Comparison of ENCODE assay signal across 1 cellular context in the genomic region with DNA sequence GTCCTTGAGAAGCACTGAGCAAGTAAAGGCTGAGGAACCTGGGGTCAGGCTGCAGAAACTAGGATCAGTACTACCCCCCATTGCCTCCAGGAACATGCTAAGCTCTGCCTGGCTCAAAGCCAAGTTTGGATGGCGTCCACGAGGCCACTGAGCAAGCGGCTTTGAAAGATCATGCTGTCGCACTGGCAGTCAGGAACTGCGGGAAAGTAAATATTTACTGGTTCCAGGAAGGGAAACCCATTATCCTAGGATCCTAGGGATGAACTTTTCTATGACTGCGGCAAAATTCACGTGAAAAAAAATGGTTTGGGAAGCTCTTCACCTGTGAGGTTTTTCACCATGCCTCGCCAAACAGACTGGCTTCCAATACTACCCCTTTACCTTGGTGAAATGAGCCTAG.
TF ChIP-seq lines count a peak whose summit lies in the region.

No MANE protein-coding gene starts in this region.

TF ChIP-seq in K562, 482 proteins besides CTCF, POLR2A, EP300 and RAD21 (continued from another document):
- TF ChIP-seq, protein P1, sequence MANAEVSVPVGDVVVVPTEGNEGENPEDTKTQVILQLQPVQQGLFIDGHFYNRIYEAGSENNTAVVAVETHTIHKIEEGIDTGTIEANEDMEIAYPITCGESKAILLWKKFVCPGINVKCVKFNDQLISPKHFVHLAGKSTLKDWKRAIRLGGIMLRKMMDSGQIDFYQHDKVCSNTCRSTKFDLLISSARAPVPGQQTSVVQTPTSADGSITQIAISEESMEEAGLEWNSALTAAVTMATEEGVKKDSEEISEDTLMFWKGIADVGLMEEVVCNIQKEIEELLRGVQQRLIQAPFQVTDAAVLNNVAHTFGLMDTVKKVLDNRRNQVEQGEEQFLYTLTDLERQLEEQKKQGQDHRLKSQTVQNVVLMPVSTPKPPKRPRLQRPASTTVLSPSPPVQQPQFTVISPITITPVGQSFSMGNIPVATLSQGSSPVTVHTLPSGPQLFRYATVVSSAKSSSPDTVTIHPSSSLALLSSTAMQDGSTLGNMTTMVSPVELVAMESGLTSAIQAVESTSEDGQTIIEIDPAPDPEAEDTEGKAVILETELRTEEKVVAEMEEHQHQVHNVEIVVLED (CRISPR knock-in tag; IDR thresholded peaks at IDR 0.05) = no peak
- TF ChIP-seq YY1 (IDR thresholded peaks at IDR 0.05; ENCODE audit: borderline replicate concordance in 1 of 3, control insufficient read depth in 1 of 3, extremely low read depth in 1 of 3, insufficient read depth in 3 of 3, insufficient read length in 1 of 3, insufficient replicate concordance in 2 of 3, low read depth in 1 of 3, low read length in 2 of 3) (no peak), SMARCA5 (IDR thresholded peaks at IDR 0.05) (no peak), HDAC6 (IDR thresholded peaks at IDR 0.05; ENCODE audit: low read depth, low read length) (no peak), ZNF217 (CRISPR knock-in tag; IDR thresholded peaks at IDR 0.05) (no peak), TBP (optimal IDR thresholded peaks at IDR 0.05; ENCODE audit: low read depth, low read length) (no peak), FOS (IDR thresholded peaks at IDR 0.05; ENCODE audit: extremely low read depth, insufficient read length) (no peak), ELF2 (CRISPR knock-in tag; IDR thresholded peaks at IDR 0.05) (no peak), U2AF1 (optimal IDR thresholded peaks at IDR 0.05; ENCODE audit: low read depth, low read length) (no peak), TSC22D4 (tag; IDR thresholded peaks at IDR 0.05) (no peak), CBFA2T2 (conservative IDR thresholded peaks at IDR 0.05) (no peak), HNRNPH1 (optimal IDR thresholded peaks at IDR 0.05; ENCODE audit: low read depth, low read length) (no peak), LARP7 (IDR thresholded peaks at IDR 0.05) (no peak), CHCHD3 (CRISPR knock-in tag; IDR thresholded peaks at IDR 0.05) (no peak), SMARCA4 (IDR thresholded peaks at IDR 0.05) (no peak), GTF2E2 (tag; IDR thresholded peaks at IDR 0.05) (no peak), SNRNP70 (optimal IDR thresholded peaks at IDR 0.05; ENCODE audit: low read depth, low read length) (no peak), ZNF77 (CRISPR knock-in tag; IDR thresholded peaks at IDR 0.05) (no peak), KDM5B (IDR thresholded peaks at IDR 0.05; ENCODE audit: insufficient replicate concordance, low read depth, low read length) (no peak), FOXP4 (CRISPR knock-in tag; IDR thresholded peaks at IDR 0.05; ENCODE audit: borderline replicate concordance) (no peak), NFIC (IDR thresholded peaks at IDR 0.05) (peak; percentile 96), FOXP1 (CRISPR knock-in tag; IDR thresholded peaks at IDR 0.05) (no peak), NCOA2 (IDR thresholded peaks at IDR 0.05; ENCODE audit: partially characterized antibody in 2 of 2) (no peak), TCF3 (CRISPR knock-in tag; IDR thresholded peaks at IDR 0.05) (no peak), ZNF644 (tag; IDR thresholded peaks at IDR 0.05; ENCODE audit: low read depth) (no peak), L3MBTL2 (IDR thresholded peaks at IDR 0.05) (0 out of 2 replicates have a peak, but pooled peaks have one; percentile 40)
- TF ChIP-seq, protein P2, sequence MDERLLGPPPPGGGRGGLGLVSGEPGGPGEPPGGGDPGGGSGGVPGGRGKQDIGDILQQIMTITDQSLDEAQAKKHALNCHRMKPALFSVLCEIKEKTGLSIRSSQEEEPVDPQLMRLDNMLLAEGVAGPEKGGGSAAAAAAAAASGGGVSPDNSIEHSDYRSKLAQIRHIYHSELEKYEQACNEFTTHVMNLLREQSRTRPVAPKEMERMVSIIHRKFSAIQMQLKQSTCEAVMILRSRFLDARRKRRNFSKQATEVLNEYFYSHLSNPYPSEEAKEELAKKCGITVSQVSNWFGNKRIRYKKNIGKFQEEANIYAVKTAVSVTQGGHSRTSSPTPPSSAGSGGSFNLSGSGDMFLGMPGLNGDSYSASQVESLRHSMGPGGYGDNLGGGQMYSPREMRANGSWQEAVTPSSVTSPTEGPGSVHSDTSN (CRISPR knock-in tag; IDR thresholded peaks at IDR 0.05; ENCODE audit: low read depth) = no peak
- TF ChIP-seq, protein P2 (tag; conservative IDR thresholded peaks at IDR 0.05; ENCODE audit: low read depth) = no peak
- TF ChIP-seq, protein P3, sequence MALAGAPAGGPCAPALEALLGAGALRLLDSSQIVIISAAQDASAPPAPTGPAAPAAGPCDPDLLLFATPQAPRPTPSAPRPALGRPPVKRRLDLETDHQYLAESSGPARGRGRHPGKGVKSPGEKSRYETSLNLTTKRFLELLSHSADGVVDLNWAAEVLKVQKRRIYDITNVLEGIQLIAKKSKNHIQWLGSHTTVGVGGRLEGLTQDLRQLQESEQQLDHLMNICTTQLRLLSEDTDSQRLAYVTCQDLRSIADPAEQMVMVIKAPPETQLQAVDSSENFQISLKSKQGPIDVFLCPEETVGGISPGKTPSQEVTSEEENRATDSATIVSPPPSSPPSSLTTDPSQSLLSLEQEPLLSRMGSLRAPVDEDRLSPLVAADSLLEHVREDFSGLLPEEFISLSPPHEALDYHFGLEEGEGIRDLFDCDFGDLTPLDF (CRISPR knock-in tag; IDR thresholded peaks at IDR 0.05) = no peak
- TF ChIP-seq, protein P4, sequence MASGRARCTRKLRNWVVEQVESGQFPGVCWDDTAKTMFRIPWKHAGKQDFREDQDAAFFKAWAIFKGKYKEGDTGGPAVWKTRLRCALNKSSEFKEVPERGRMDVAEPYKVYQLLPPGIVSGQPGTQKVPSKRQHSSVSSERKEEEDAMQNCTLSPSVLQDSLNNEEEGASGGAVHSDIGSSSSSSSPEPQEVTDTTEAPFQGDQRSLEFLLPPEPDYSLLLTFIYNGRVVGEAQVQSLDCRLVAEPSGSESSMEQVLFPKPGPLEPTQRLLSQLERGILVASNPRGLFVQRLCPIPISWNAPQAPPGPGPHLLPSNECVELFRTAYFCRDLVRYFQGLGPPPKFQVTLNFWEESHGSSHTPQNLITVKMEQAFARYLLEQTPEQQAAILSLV (tag; IDR thresholded peaks at IDR 0.05) = no peak
- TF ChIP-seq, protein P5, sequence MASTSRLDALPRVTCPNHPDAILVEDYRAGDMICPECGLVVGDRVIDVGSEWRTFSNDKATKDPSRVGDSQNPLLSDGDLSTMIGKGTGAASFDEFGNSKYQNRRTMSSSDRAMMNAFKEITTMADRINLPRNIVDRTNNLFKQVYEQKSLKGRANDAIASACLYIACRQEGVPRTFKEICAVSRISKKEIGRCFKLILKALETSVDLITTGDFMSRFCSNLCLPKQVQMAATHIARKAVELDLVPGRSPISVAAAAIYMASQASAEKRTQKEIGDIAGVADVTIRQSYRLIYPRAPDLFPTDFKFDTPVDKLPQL (IDR thresholded peaks at IDR 0.05; ENCODE audit: extremely low read depth, insufficient read length) = no peak
- TF ChIP-seq, protein P6, sequence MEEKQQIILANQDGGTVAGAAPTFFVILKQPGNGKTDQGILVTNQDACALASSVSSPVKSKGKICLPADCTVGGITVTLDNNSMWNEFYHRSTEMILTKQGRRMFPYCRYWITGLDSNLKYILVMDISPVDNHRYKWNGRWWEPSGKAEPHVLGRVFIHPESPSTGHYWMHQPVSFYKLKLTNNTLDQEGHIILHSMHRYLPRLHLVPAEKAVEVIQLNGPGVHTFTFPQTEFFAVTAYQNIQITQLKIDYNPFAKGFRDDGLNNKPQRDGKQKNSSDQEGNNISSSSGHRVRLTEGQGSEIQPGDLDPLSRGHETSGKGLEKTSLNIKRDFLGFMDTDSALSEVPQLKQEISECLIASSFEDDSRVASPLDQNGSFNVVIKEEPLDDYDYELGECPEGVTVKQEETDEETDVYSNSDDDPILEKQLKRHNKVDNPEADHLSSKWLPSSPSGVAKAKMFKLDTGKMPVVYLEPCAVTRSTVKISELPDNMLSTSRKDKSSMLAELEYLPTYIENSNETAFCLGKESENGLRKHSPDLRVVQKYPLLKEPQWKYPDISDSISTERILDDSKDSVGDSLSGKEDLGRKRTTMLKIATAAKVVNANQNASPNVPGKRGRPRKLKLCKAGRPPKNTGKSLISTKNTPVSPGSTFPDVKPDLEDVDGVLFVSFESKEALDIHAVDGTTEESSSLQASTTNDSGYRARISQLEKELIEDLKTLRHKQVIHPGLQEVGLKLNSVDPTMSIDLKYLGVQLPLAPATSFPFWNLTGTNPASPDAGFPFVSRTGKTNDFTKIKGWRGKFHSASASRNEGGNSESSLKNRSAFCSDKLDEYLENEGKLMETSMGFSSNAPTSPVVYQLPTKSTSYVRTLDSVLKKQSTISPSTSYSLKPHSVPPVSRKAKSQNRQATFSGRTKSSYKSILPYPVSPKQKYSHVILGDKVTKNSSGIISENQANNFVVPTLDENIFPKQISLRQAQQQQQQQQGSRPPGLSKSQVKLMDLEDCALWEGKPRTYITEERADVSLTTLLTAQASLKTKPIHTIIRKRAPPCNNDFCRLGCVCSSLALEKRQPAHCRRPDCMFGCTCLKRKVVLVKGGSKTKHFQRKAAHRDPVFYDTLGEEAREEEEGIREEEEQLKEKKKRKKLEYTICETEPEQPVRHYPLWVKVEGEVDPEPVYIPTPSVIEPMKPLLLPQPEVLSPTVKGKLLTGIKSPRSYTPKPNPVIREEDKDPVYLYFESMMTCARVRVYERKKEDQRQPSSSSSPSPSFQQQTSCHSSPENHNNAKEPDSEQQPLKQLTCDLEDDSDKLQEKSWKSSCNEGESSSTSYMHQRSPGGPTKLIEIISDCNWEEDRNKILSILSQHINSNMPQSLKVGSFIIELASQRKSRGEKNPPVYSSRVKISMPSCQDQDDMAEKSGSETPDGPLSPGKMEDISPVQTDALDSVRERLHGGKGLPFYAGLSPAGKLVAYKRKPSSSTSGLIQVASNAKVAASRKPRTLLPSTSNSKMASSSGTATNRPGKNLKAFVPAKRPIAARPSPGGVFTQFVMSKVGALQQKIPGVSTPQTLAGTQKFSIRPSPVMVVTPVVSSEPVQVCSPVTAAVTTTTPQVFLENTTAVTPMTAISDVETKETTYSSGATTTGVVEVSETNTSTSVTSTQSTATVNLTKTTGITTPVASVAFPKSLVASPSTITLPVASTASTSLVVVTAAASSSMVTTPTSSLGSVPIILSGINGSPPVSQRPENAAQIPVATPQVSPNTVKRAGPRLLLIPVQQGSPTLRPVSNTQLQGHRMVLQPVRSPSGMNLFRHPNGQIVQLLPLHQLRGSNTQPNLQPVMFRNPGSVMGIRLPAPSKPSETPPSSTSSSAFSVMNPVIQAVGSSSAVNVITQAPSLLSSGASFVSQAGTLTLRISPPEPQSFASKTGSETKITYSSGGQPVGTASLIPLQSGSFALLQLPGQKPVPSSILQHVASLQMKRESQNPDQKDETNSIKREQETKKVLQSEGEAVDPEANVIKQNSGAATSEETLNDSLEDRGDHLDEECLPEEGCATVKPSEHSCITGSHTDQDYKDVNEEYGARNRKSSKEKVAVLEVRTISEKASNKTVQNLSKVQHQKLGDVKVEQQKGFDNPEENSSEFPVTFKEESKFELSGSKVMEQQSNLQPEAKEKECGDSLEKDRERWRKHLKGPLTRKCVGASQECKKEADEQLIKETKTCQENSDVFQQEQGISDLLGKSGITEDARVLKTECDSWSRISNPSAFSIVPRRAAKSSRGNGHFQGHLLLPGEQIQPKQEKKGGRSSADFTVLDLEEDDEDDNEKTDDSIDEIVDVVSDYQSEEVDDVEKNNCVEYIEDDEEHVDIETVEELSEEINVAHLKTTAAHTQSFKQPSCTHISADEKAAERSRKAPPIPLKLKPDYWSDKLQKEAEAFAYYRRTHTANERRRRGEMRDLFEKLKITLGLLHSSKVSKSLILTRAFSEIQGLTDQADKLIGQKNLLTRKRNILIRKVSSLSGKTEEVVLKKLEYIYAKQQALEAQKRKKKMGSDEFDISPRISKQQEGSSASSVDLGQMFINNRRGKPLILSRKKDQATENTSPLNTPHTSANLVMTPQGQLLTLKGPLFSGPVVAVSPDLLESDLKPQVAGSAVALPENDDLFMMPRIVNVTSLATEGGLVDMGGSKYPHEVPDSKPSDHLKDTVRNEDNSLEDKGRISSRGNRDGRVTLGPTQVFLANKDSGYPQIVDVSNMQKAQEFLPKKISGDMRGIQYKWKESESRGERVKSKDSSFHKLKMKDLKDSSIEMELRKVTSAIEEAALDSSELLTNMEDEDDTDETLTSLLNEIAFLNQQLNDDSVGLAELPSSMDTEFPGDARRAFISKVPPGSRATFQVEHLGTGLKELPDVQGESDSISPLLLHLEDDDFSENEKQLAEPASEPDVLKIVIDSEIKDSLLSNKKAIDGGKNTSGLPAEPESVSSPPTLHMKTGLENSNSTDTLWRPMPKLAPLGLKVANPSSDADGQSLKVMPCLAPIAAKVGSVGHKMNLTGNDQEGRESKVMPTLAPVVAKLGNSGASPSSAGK (IDR thresholded peaks at IDR 0.05) = peak; percentile 27; the same call in 1 of the 2 replicates
